ENCODE assay signal across 17 cellular contexts in genomic region chr12:93136243-93137015, GRCh38.
DNase-seq lines count a peak whose midpoint lies in the region; ATAC-seq, FAIRE-seq and TF ChIP-seq lines count a peak whose summit lies in the region.
"Had no signal": no experiment of that assay in that cellular context is flagged by ENCODE, and none has a peak within 500 bp of the region (broad histone marks: within the 10 kb centered on the region; RNA-seq: fewer than 3 reads in every experiment).

No MANE protein-coding gene starts in this region.

- H3K79me2 ChIP-seq in HepG2 (ENCODE audit: insufficient read depth, low read length) = no peaks in the 10 kb centered on the region

- POLR2A ChIA-PET in HepG2 (lab: Yijun Ruan, JAX) = interaction anchor here (0.6 to 2.9 kb wide), 4 partner anchors 14 to 209 kb away, joined by 3 to 23 read pairs (median 6); no protein-coding TSS in a partner anchor
- POLR2A ChIA-PET in CD8-positive, alpha-beta T cell (lab: Charles Lee) = no interaction called here

- peak overlapping the region; percentile 16 for H3K27ac Mint-ChIP-seq in activated naive CD4-positive, alpha-beta T cell treated with anti-CD3 and anti-CD28 coated beads, Interleukin-2, amount 50 U/mL, for 24 hours
- H3K27ac Mint-ChIP-seq in type B pancreatic cell (peak overlapping the region; percentile 2), glutamatergic neuron (ENCODE audit: unreplicated experiment) (no peak overlapping the region)
- H3K27ac Mint-ChIP-seq in CD8-positive, alpha-beta T cell = no peak overlapping the region
- H3K27ac Mint-ChIP-seq: activated T-cell treated with anti-CD3 and anti-CD28 coated beads, Interleukin-2, amount 50 U/mL, for 72 hours had no signal

- no peaks in the 10 kb centered on the region for H4K20me1 ChIP-seq in HepG2 (ENCODE audit: insufficient read depth, low read length)

- no peak for TF ChIP-seq POLR2A in HepG2 (IDR thresholded peaks at IDR 0.05; ENCODE audit: insufficient read depth in 1 of 2, low read depth in 2 of 2, low read length in 2 of 2)
- TF ChIP-seq POLR2A in H54 (IDR thresholded peaks at IDR 0.05; ENCODE audit: low read depth, low read length) = no peak

- in situ Hi-C loops in HepG2 (cut with HindIII; ENCODE audit: extremely low pct_ligation_motif_present, low pct_unique_long_range_greater_than_20kb) = loop anchor here (25.0 kb wide), 1 partner anchor 251 kb away; the partner anchor contains the start of gene NUDT4

- no peak overlapping the region for H3K4me3 Mint-ChIP-seq in activated naive CD4-positive, alpha-beta T cell treated with anti-CD3 and anti-CD28 coated beads, Interleukin-2, amount 50 U/mL, for 24 hours
- H3K4me3 Mint-ChIP-seq in type B pancreatic cell (no peak overlapping the region), glutamatergic neuron (ENCODE audit: unreplicated experiment) (no peak overlapping the region)
- H3K4me3 Mint-ChIP-seq in CD8-positive, alpha-beta T cell = no peak overlapping the region
- H3K4me3 Mint-ChIP-seq: neural crest cell had no signal

- 76% methylated on average over 6 of the region's 6 CpGs for WGBS in HepG2 (ENCODE audit: low lambda C conversion rate)

- no peak overlapping the region for H3K9ac ChIP-seq in HepG2 (ENCODE audit: insufficient read depth, low read depth, low read length)

- H3K4me2 ChIP-seq in HepG2 (ENCODE audit: low read depth, low read length) = no peak overlapping the region

- FAIRE-seq in HepG2 (lab: Jason Lieb, UNC) (no peak), H54 (lab: Jason Lieb, UNC) (no peak)
- FAIRE-seq: A549, colon had no signal

- TF ChIP-seq RAD21 in HepG2 (CRISPR knock-in tag; IDR thresholded peaks at IDR 0.05) = no peak

- intact Hi-C loops in HepG2 (cut with micrococcal nuclease; ENCODE audit: unreplicated experiment) = no loop called here
- intact Hi-C loops in CD8-positive, alpha-beta T cell (cut with DNase I, micrococcal nuclease) = no loop called here

- no peak for ATAC-seq in HepG2
- ATAC-seq in CD8-positive, alpha-beta T cell = no peak
- ATAC-seq: A549, left cardiac atrium had no signal

- no peak for DNase-seq in activated naive CD4-positive, alpha-beta T cell treated with Interleukin-2 at 50 U/mL for 16 hours
- DNase-seq in NOMO-1 treated with DMSO at 0.1 percent for 48 hours (lab: John Stamatoyannopoulos, UW; ENCODE audit: unreplicated experiment) (peak; percentile 79), HepG2 (ENCODE audit: low spot score) (peak; percentile 35), type B pancreatic cell (ENCODE audit: extremely low spot score, unreplicated experiment) (no peak), glutamatergic neuron (no peak), H54 (ENCODE audit: insufficient read length, low spot score) (no peak)
- DNase-seq in CD8-positive, alpha-beta T cell = no peak
- DNase-seq: activated CD4-positive, alpha-beta T cell treated with anti-CD3 and anti-CD28 coated beads, Interleukin-2, amount 50 U/mL, for 1 hour; anterior cingulate cortex; left cardiac atrium; NCI-H510A treated with DMSO at 0.1 percent for 48 hours; T-helper 9 cell had no signal

- CTCF ChIA-PET in HepG2 (lab: Yijun Ruan, JAX; ENCODE audit: low intra/inter-chr PET ratio, low total read pairs) = no interaction called here
- CTCF ChIA-PET in CD8-positive, alpha-beta T cell (lab: Charles Lee) = interaction anchor here (0.5 kb wide), 1 partner anchor 19 kb away, joined by 3 read pairs; no protein-coding TSS in a partner anchor

- peak overlapping the region; percentile 92 for H3K27ac ChIP-seq in HepG2 (ENCODE audit: extremely low read length, insufficient read depth, low read length)
- H3K27ac ChIP-seq in CD8-positive, alpha-beta T cell (ENCODE audit: low read depth, low read length) = no peak overlapping the region
- H3K27ac ChIP-seq: A549 had no signal

- H3K4me3 ChIP-seq in HepG2 (replicated peaks in 1 of 3; ENCODE audit: insufficient read depth in 1 of 3, low read depth in 2 of 3, low read length in 3 of 3) = no peak overlapping the region; a peak in 1 of 6 replicates
- no peak overlapping the region for H3K4me3 ChIP-seq in CD8-positive, alpha-beta T cell (ENCODE audit: low read depth, low read length)
- H3K4me3 ChIP-seq: A549 had no signal

- no peak overlapping the region for H2AFZ ChIP-seq in HepG2 (ENCODE audit: low read length)

- TF ChIP-seq CTCF in HepG2 (CRISPR knock-in tag; IDR thresholded peaks at IDR 0.05) (no peak), type B pancreatic cell (conservative IDR thresholded peaks at IDR 0.05) (no peak), glutamatergic neuron (IDR thresholded peaks at IDR 0.05; ENCODE audit: partially characterized antibody, unreplicated experiment) (no peak)
- no peak for TF ChIP-seq CTCF in CD8-positive, alpha-beta T cell (IDR thresholded peaks at IDR 0.05)

- BruUV-seq in HepG2 (replicated peaks; lab: Mats Ljungman, UMichigan) = no TSS peak

- H3K27me3 Mint-ChIP-seq in activated naive CD4-positive, alpha-beta T cell treated with anti-CD3 and anti-CD28 coated beads, Interleukin-2, amount 50 U/mL, for 24 hours = no peaks in the 10 kb centered on the region
- no peaks in the 10 kb centered on the region for H3K27me3 Mint-ChIP-seq in type B pancreatic cell
- H3K27me3 Mint-ChIP-seq in glutamatergic neuron (ENCODE audit: unreplicated experiment) = no peaks in the 10 kb centered on the region
- H3K27me3 Mint-ChIP-seq in CD8-positive, alpha-beta T cell (ENCODE audit: low read depth) = no peaks in the 10 kb centered on the region

- peaks cover 96% of the 10 kb centered on the region for H3K4me1 ChIP-seq in HepG2 (ENCODE audit: insufficient read depth, low read length)
- peaks cover 7% of the 10 kb centered on the region for H3K4me1 ChIP-seq in CD8-positive, alpha-beta T cell (ENCODE audit: insufficient read depth, low read length)

- TF ChIP-seq EP300 in HepG2 (IDR thresholded peaks at IDR 0.05; ENCODE audit: low read depth in 2 of 2, low read length in 2 of 2) (no peak), HepG2 (CRISPR knock-in tag; IDR thresholded peaks at IDR 0.05; ENCODE audit: borderline replicate concordance) (no peak)

- H3K36me3 Mint-ChIP-seq in activated naive CD4-positive, alpha-beta T cell treated with anti-CD3 and anti-CD28 coated beads, Interleukin-2, amount 50 U/mL, for 24 hours = no peaks in the 10 kb centered on the region
- H3K36me3 Mint-ChIP-seq in type B pancreatic cell (no peaks in the 10 kb centered on the region), glutamatergic neuron (ENCODE audit: unreplicated experiment) (no peaks in the 10 kb centered on the region)
- H3K36me3 Mint-ChIP-seq in CD8-positive, alpha-beta T cell = no peaks in the 10 kb centered on the region

- H3K9me3 Mint-ChIP-seq in activated naive CD4-positive, alpha-beta T cell treated with anti-CD3 and anti-CD28 coated beads, Interleukin-2, amount 50 U/mL, for 24 hours = no peaks in the 10 kb centered on the region
- H3K9me3 Mint-ChIP-seq in type B pancreatic cell (peaks cover 9% of the 10 kb centered on the region), glutamatergic neuron (ENCODE audit: unreplicated experiment) (no peaks in the 10 kb centered on the region)
- peaks cover 2% of the 10 kb centered on the region for H3K9me3 Mint-ChIP-seq in CD8-positive, alpha-beta T cell
- H3K9me3 Mint-ChIP-seq: activated T-cell treated with anti-CD3 and anti-CD28 coated beads, Interleukin-2, amount 50 U/mL, for 72 hours; neural crest cell had no signal

- H3K4me1 Mint-ChIP-seq in activated naive CD4-positive, alpha-beta T cell treated with anti-CD3 and anti-CD28 coated beads, Interleukin-2, amount 50 U/mL, for 24 hours = peaks cover 15% of the 10 kb centered on the region
- H3K4me1 Mint-ChIP-seq in type B pancreatic cell (ENCODE audit: unreplicated experiment) (peaks cover 42% of the 10 kb centered on the region), glutamatergic neuron (ENCODE audit: low read depth, unreplicated experiment) (peaks cover 3% of the 10 kb centered on the region)
- H3K4me1 Mint-ChIP-seq in CD8-positive, alpha-beta T cell (ENCODE audit: low read depth) = peaks cover 17% of the 10 kb centered on the region

- H3K9me3 ChIP-seq in HepG2 (ENCODE audit: low read length) = no peaks in the 10 kb centered on the region
- no peaks in the 10 kb centered on the region for H3K9me3 ChIP-seq in CD8-positive, alpha-beta T cell (ENCODE audit: low read length)
- H3K9me3 ChIP-seq: A549 had no signal

- H3K27me3 ChIP-seq in HepG2 (ENCODE audit: control insufficient read depth in 1 of 2, insufficient read depth in 2 of 2, low read length in 2 of 2) = no peaks in the 10 kb centered on the region
- no peaks in the 10 kb centered on the region for H3K27me3 ChIP-seq in CD8-positive, alpha-beta T cell (ENCODE audit: insufficient read depth, low read length)

- no peaks in the 10 kb centered on the region for H3K36me3 ChIP-seq in HepG2 (replicated peaks in 1 of 2; ENCODE audit: control insufficient read depth in 1 of 2, insufficient read depth in 2 of 2, low read length in 2 of 2)
- no peaks in the 10 kb centered on the region for H3K36me3 ChIP-seq in CD8-positive, alpha-beta T cell (ENCODE audit: insufficient read depth, low read length)

TF ChIP-seq in HepG2, 621 proteins besides CTCF, POLR2A, EP300 and RAD21 (continues in another document):
- no peak for TF ChIP-seq ZFP41 (CRISPR knock-in tag; IDR thresholded peaks at IDR 0.05; ENCODE audit: borderline replicate concordance)
- no peak for TF ChIP-seq ZNF234 (CRISPR knock-in tag; conservative IDR thresholded peaks at IDR 0.05)
- TF ChIP-seq ZNF362 (CRISPR knock-in tag; IDR thresholded peaks at IDR 0.05; ENCODE audit: borderline replicate concordance) = no peak
- TF ChIP-seq ELF1 (CRISPR knock-in tag; IDR thresholded peaks at IDR 0.05) = no peak

Comparison
In these comparisons a context has a peak if more than half of its experiments do, and no peak if none do; other contexts are left out.
1. H3K27ac Mint-ChIP-seq: peak in activated naive CD4-positive, alpha-beta T cell treated with anti-CD3 and anti-CD28 coated beads, Interleukin-2, amount 50 U/mL, for 24 hours (single experiment) and type B pancreatic cell (single experiment); none in glutamatergic neuron (single experiment) and CD8-positive, alpha-beta T cell (single experiment).
2. DNase-seq: peak in NOMO-1 treated with DMSO at 0.1 percent for 48 hours (single experiment) and HepG2 (single experiment); none in activated naive CD4-positive, alpha-beta T cell treated with Interleukin-2 at 50 U/mL for 16 hours (single experiment), type B pancreatic cell (single experiment), glutamatergic neuron (single experiment), H54 (single experiment) and CD8-positive, alpha-beta T cell (0 of 7).